Comparison of ENCODE assay signal across 12 cellular contexts in the genomic region with DNA sequence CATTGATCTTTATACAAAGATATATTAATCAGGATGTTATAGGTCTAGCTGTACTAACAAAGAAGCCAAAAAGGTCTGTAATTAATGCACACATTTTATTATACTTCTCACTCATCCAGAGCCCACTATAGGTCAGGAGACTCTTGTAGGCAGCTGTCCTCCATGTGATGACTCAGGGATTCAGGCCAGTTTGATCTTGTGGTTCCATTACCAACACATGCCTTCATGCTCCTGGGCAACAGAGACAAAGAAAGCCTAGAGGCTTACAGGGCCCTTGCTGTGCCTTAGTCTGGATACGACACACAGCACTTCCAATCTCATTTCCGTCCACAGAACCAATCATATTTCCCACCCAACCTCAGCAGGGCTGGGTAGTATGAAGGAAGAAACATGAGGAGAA.
DNase-seq lines count a peak whose midpoint lies in the region; TF ChIP-seq lines count a peak whose summit lies in the region.
"Had no signal": no experiment of that assay in that cellular context is flagged by ENCODE, and none has a peak within 500 bp of the region (broad histone marks: within the 10 kb centered on the region; RNA-seq: fewer than 3 reads in every experiment).

No MANE protein-coding gene starts in this region.

- WGBS in trophoblast cell (ENCODE audit: extremely low coverage, insufficient coverage, insufficient read length): no CpG with 5 or more reads among the region's 2 CpGs
- WGBS in stomach, 5 donors: 43 to 90% (median 50%) methylated on average over 2 of the region's 2 CpGs

- no peaks in the 10 kb centered on the region for H3K4me1 ChIP-seq in trophoblast cell (ENCODE audit: control insufficient read depth in 1 of 2, insufficient read depth in 2 of 2, low read length in 2 of 2)
- H3K4me1 ChIP-seq in stomach: peaks cover 0 to 26% (median 5%) of the 10 kb centered on the region in 4 donors
- H3K4me1 ChIP-seq: A549 had no signal

- no peak overlapping the region for H2BK120ac ChIP-seq in trophoblast cell (ENCODE audit: insufficient read depth, low read length, poor library complexity)

- TF ChIP-seq EP300 in stomach (IDR thresholded peaks at IDR 0.05): no peak

- no peaks in the 10 kb centered on the region for H3K79me2 ChIP-seq in trophoblast cell (ENCODE audit: control insufficient read depth, insufficient read depth, low read length, poor library complexity)

- no peak overlapping the region for H4K91ac ChIP-seq in trophoblast cell (ENCODE audit: low read depth, low read length)

- intact Hi-C loops in posterior cingulate gyrus (cut with DNase I) (no loop called here), stomach (cut with DNase I; ENCODE audit: low total_unique reads) (no loop called here)

- H3K79me1 ChIP-seq in trophoblast cell (ENCODE audit: low read length): no peaks in the 10 kb centered on the region

- H3K9me3 ChIP-seq in trophoblast cell (ENCODE audit: insufficient read depth, low read depth, low read length) (peaks cover 3% of the 10 kb centered on the region), stomach (peaks cover 0 to 9% (median 0%) of the 10 kb centered on the region in 4 donors)
- H3K9me3 ChIP-seq: A549, BE2C had no signal

- TF ChIP-seq CTCF in epithelial cell of esophagus (IDR thresholded peaks at IDR 0.05; ENCODE audit: insufficient read depth, low read depth, low read length, missing control alignments) (no peak), stomach (IDR thresholded peaks at IDR 0.05) (no peak)

- H3K4me3 ChIP-seq in epithelial cell of esophagus (ENCODE audit: low read length): no peak overlapping the region
- no peak overlapping the region for H3K4me3 ChIP-seq in trophoblast cell (ENCODE audit: low read depth, low read length)
- no peak overlapping the region for H3K4me3 ChIP-seq in stomach
- H3K4me3 ChIP-seq: A549 had no signal

- H3K27me3 ChIP-seq in trophoblast cell (ENCODE audit: insufficient read depth, low read length) (no peaks in the 10 kb centered on the region), stomach (no peaks in the 10 kb centered on the region)
- H3K27me3 ChIP-seq: BE2C had no signal

- H3K27ac ChIP-seq in trophoblast cell (ENCODE audit: low read depth, low read length) (no peak overlapping the region), stomach (no peak overlapping the region)
- H3K27ac ChIP-seq: A549, C4-2B had no signal

- TF ChIP-seq POLR2A in stomach (IDR thresholded peaks at IDR 0.05): no peak

- H3K14ac ChIP-seq in trophoblast cell (ENCODE audit: low read length): no peak overlapping the region

- no peak overlapping the region for H2AK5ac ChIP-seq in trophoblast cell (ENCODE audit: low read length)

- DNase-seq in LHCN-M2 (ENCODE audit: low read depth) (peak; percentile 69), RKO (ENCODE audit: low spot score) (peak; percentile 3), epithelial cell of esophagus (ENCODE audit: low read depth) (peak; percentile 21), trophoblast cell (no peak), posterior cingulate gyrus (no peak), stomach (no peak)
- no peak for DNase-seq in activated CD4-positive, alpha-beta T cell treated with anti-CD3 and anti-CD28 coated beads, Interleukin-2, amount 50 U/mL, for 4 hours
- DNase-seq: BE2C; CD4-positive, alpha-beta memory T cell; HCEC 1CT had no signal

- H3K4me2 ChIP-seq in trophoblast cell (ENCODE audit: low read length): no peak overlapping the region
- H3K4me2 ChIP-seq: A549 had no signal

- no peak overlapping the region for H4K12ac ChIP-seq in trophoblast cell (ENCODE audit: low read depth, low read length)

- H3K23ac ChIP-seq in trophoblast cell (ENCODE audit: low read length): no peak overlapping the region

- no peak overlapping the region for H2BK5ac ChIP-seq in trophoblast cell (ENCODE audit: low read depth, low read length, poor library complexity)

- H3K4ac ChIP-seq in trophoblast cell (ENCODE audit: low read depth, low read length): no peak overlapping the region

- H2BK12ac ChIP-seq in trophoblast cell (ENCODE audit: low read length): no peak overlapping the region

- H3K9ac ChIP-seq in trophoblast cell (ENCODE audit: low read length): peak overlapping the region; percentile 67

- no peak overlapping the region for H4K8ac ChIP-seq in trophoblast cell (ENCODE audit: low read depth, low read length)

- H2AFZ ChIP-seq in trophoblast cell (ENCODE audit: insufficient read depth, low read length, poor library complexity): no peak overlapping the region

- no peak overlapping the region for H3K18ac ChIP-seq in trophoblast cell (ENCODE audit: low read length)

- no peaks in the 10 kb centered on the region for H3K36me3 ChIP-seq in trophoblast cell (ENCODE audit: control insufficient read depth in 1 of 2, insufficient read depth in 2 of 2, low read length in 2 of 2)
- H3K36me3 ChIP-seq in stomach: no peaks in the 10 kb centered on the region
- H3K36me3 ChIP-seq: BE2C had no signal

Comparison
In these comparisons a context has a peak if more than half of its experiments do, and no peak if none do; other contexts are left out.
1. DNase-seq: peak in LHCN-M2 (single experiment), RKO (single experiment) and epithelial cell of esophagus (single experiment); none in trophoblast cell (0 of 2), activated CD4-positive, alpha-beta T cell treated with anti-CD3 and anti-CD28 coated beads, Interleukin-2, amount 50 U/mL, for 4 hours (0 of 2), posterior cingulate gyrus (0 of 10) and stomach (single experiment).